ENCODE assay signal across 1 cellular context in the genomic region with DNA sequence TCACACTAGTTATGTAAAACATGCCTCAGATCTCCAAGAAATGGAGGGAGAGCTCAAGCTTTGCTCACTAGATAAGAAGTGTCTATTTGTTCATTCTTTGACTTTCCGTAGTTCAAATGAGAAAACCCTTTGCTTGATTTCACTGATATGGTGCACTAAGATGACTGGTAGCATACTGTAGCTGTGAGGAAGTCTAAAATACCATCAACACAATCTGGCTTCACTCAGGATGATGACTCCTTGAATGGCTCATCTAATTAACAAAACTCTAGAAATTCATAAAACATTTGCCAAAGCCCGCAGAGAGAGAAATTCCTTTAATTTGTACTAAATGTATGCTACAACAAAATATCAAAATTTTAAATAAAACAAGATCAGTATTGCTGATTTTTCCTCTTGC.
TF ChIP-seq lines count a peak whose summit lies in the region.

No MANE protein-coding gene starts in this region.

TF ChIP-seq in IMR-90, 13 proteins besides CTCF, POLR2A, EP300 and RAD21:
- no peak for TF ChIP-seq RCOR1 (IDR thresholded peaks at IDR 0.05; ENCODE audit: insufficient replicate concordance, low read length)
- TF ChIP-seq MAFK (IDR thresholded peaks at IDR 0.05; ENCODE audit: low read depth, low read length) = no peak
- TF ChIP-seq RFX5 (IDR thresholded peaks at IDR 0.05; ENCODE audit: low read depth, low read length) = no peak
- TF ChIP-seq FOS (IDR thresholded peaks at IDR 0.05; ENCODE audit: low read depth, low read length) = no peak
- no peak for TF ChIP-seq CEBPB (IDR thresholded peaks at IDR 0.05; ENCODE audit: low read depth, low read length)
- no peak for TF ChIP-seq MAZ (IDR thresholded peaks at IDR 0.05; ENCODE audit: borderline replicate concordance, low read depth, low read length)
- TF ChIP-seq NFE2L2 (IDR thresholded peaks at IDR 0.05; ENCODE audit: low read depth, low read length) = no peak
